ENCODE assay signal across 18 cellular contexts in genomic region chr5:36703245-36703860, GRCh38.
DNase-seq lines count a peak whose midpoint lies in the region; ATAC-seq, FAIRE-seq and TF ChIP-seq lines count a peak whose summit lies in the region.
"Had no signal": no experiment of that assay in that cellular context is flagged by ENCODE, and none has a peak within 500 bp of the region (broad histone marks: within the 10 kb centered on the region; RNA-seq: fewer than 3 reads in every experiment).

No MANE protein-coding gene starts in this region.

- H3K4me1 Mint-ChIP-seq in stimulated activated naive B cell treated with anti-CD40 and anti-IgM and Interleukin-4, amounts not matched to agents 10 μg/mL and 1 μg/mL and 100 μg/mL, for 72 hours = peaks cover 21 to 38% of the 10 kb centered on the region in 2 donors
- peaks cover 0 to 4% (median 0%) of the 10 kb centered on the region in 7 donors for H3K4me1 Mint-ChIP-seq in naive thymus-derived CD4-positive, alpha-beta T cell
- H3K4me1 Mint-ChIP-seq: immature natural killer cell had no signal

- no peak for TF ChIP-seq CTCF in K562 (IDR thresholded peaks at IDR 0.05 in 2 of 3, conservative IDR thresholded peaks at IDR 0.05 in 1 of 3; ENCODE audit: insufficient read depth in 2 of 3, low read depth in 1 of 3, low read length in 3 of 3)

- WGBS in K562 (ENCODE audit: insufficient coverage, low coverage, missing lambda C conversion rate) = 6% methylated on average over 5 of the region's 5 CpGs

- H4K20me1 ChIP-seq in K562 (replicated peaks; ENCODE audit: control insufficient read depth, insufficient read depth, low read length) = no peaks in the 10 kb centered on the region

- peaks cover 0 to 7% of the 10 kb centered on the region in 2 experiments; a peak in 2 of 5 replicates for H3K4me1 ChIP-seq in K562 (replicated peaks in 1 of 2; ENCODE audit: control insufficient read depth in 2 of 2, insufficient read depth in 2 of 2, low read length in 2 of 2)
- H3K4me1 ChIP-seq in naive thymus-derived CD4-positive, alpha-beta T cell (ENCODE audit: control insufficient read depth in 2 of 2, insufficient read depth in 2 of 2, low read length in 2 of 2) = no peaks in the 10 kb centered on the region
- H3K4me1 ChIP-seq: A549 had no signal

- peaks cover 25 to 33% of the 10 kb centered on the region in 2 donors for H3K36me3 Mint-ChIP-seq in stimulated activated naive B cell treated with anti-CD40 and anti-IgM and Interleukin-4, amounts not matched to agents 10 μg/mL and 1 μg/mL and 100 μg/mL, for 72 hours
- H3K36me3 Mint-ChIP-seq in naive thymus-derived CD4-positive, alpha-beta T cell = peaks cover 5 to 28% (median 19%) of the 10 kb centered on the region in 5 donors
- H3K36me3 Mint-ChIP-seq: type B pancreatic cell had no signal

- TF ChIP-seq RAD21 in K562 (CRISPR knock-in tag; conservative IDR thresholded peaks at IDR 0.05 in 1 of 2, IDR thresholded peaks at IDR 0.05 in 1 of 2) = no peak

- H3K27ac ChIP-seq in K562 (ENCODE audit: extremely low read depth, low read depth, low read length) = no peak overlapping the region
- H3K27ac ChIP-seq in naive thymus-derived CD4-positive, alpha-beta T cell (ENCODE audit: low read depth, low read length) = no peak overlapping the region
- H3K27ac ChIP-seq: A549 had no signal

- H3K27ac Mint-ChIP-seq in stimulated activated naive B cell treated with anti-CD40 and anti-IgM and Interleukin-4, amounts not matched to agents 10 μg/mL and 1 μg/mL and 100 μg/mL, for 72 hours = peak overlapping the region; percentile 38
- H3K27ac Mint-ChIP-seq in naive thymus-derived CD4-positive, alpha-beta T cell = no peak overlapping the region
- H3K27ac Mint-ChIP-seq: immature natural killer cell, type B pancreatic cell had no signal

- H3K9me1 ChIP-seq in K562 (ENCODE audit: control insufficient read depth, insufficient read depth, low read length) = peaks cover 2% of the 10 kb centered on the region

- H2AFZ ChIP-seq in K562 (ENCODE audit: low read depth, low read length) = no peak overlapping the region

- H3K4me2 ChIP-seq in K562 (ENCODE audit: insufficient read depth, low read length) = no peak overlapping the region; the same call in 1 of the 2 replicates
- H3K4me2 ChIP-seq: A549 had no signal

- in situ Hi-C loops in K562 (cut with MboI) = no loop called here

- FAIRE-seq in K562 (lab: Jason Lieb, UNC) = no peak
- FAIRE-seq: A549, bronchial epithelial cell, GM12892 had no signal

- POLR2A ChIA-PET in K562 (lab: Yijun Ruan, JAX) = no interaction called here
- POLR2A ChIA-PET in naive thymus-derived CD4-positive, alpha-beta T cell (lab: Charles Lee) = no interaction called here

- intact Hi-C loops in K562 (cut with micrococcal nuclease) = no loop called here
- intact Hi-C loops in left ventricle myocardium superior (cut with micrococcal nuclease) = no loop called here
- intact Hi-C loops in naive thymus-derived CD4-positive, alpha-beta T cell (cut with micrococcal nuclease) = no loop called here

- no peaks in the 10 kb centered on the region for H3K9me3 ChIP-seq in K562 (replicated peaks; ENCODE audit: control insufficient read depth, insufficient read depth, low read depth, low read length)
- H3K9me3 ChIP-seq in naive thymus-derived CD4-positive, alpha-beta T cell (ENCODE audit: control insufficient read depth in 2 of 3, low read length in 3 of 3) = no peaks in the 10 kb centered on the region

- no TSS peak for BruUV-seq in K562 (replicated peaks; lab: Mats Ljungman, UMichigan)

- no peak; the same call in 1 of the 2 replicates for TF ChIP-seq EP300 in K562 (IDR thresholded peaks at IDR 0.05; ENCODE audit: low read length)

- H3K4me3 Mint-ChIP-seq in stimulated activated naive B cell treated with anti-CD40 and anti-IgM and Interleukin-4, amounts not matched to agents 10 μg/mL and 1 μg/mL and 100 μg/mL, for 72 hours = no peak overlapping the region
- H3K4me3 Mint-ChIP-seq in naive thymus-derived CD4-positive, alpha-beta T cell = no peak overlapping the region
- H3K4me3 Mint-ChIP-seq: activated naive CD8-positive, alpha-beta T cell; activated T-cell treated with anti-CD3 and anti-CD28 coated beads, Interleukin-2, amount 50 U/mL, for 4 hours; immature natural killer cell; type B pancreatic cell had no signal

- H3K36me3 ChIP-seq in K562 (ENCODE audit: control insufficient read depth, insufficient read depth, low read length) = no peaks in the 10 kb centered on the region
- H3K36me3 ChIP-seq in naive thymus-derived CD4-positive, alpha-beta T cell (ENCODE audit: control insufficient read depth in 2 of 3, insufficient read depth in 3 of 3, low read length in 3 of 3) = no peaks in the 10 kb centered on the region

- H3K79me2 ChIP-seq in K562 (ENCODE audit: control insufficient read depth, insufficient read depth, low read length) = no peaks in the 10 kb centered on the region

- ATAC-seq in K562 (peak; percentile 82), left ventricle myocardium superior (peak; percentile 26)
- no peak for ATAC-seq in stimulated activated naive B cell treated with anti-CD40 and anti-IgM and Interleukin-4, amounts not matched to agents 10 μg/mL and 1 μg/mL and 100 μg/mL, for 72 hours (replicated peaks)
- no peak for ATAC-seq in naive thymus-derived CD4-positive, alpha-beta T cell
- ATAC-seq: A549; activated T-cell treated with anti-CD3 and anti-CD28 coated beads, Interleukin-2, amount 50 U/mL, for 4 hours had no signal

- DNase-seq in SIG-M5 treated with dmso at 0.1 percent for 504 hours (lab: John Stamatoyannopoulos, UW; ENCODE audit: unreplicated experiment) (peak; percentile 30), SIG-M5 (lab: John Stamatoyannopoulos, UW) (no peak), K562 (ENCODE audit: extremely low read depth in 1 of 4, low spot score in 3 of 4) (no peak), left ventricle myocardium superior (peak; percentile 67), epidermal melanocyte (ENCODE audit: insufficient read length, low spot score) (no peak), GOT3 (lab: John Stamatoyannopoulos, UW) (no peak)
- DNase-seq in stimulated activated naive B cell treated with anti-CD40 and anti-IgM and Interleukin-4, amounts not matched to agents 10 μg/mL and 1 μg/mL and 100 μg/mL, for 72 hours = no peak
- no peak for DNase-seq in naive thymus-derived CD4-positive, alpha-beta T cell
- DNase-seq: activated CD4-positive, alpha-beta T cell treated with anti-CD3 and anti-CD28 coated beads for 48 hours; activated T-cell treated with anti-CD3 and anti-CD28 coated beads, Interleukin-2, amount 50 U/mL, for 4 hours; immature natural killer cell; NK-92 treated with Interleukin-12 subunit alpha and Interleukin-12 subunit beta, amount 100 ng/mL, for 24 hours; T1000 had no signal

- H3K4me3 ChIP-seq in K562 = no peak overlapping the region
- no peak overlapping the region for H3K4me3 ChIP-seq in naive thymus-derived CD4-positive, alpha-beta T cell (ENCODE audit: low read length)
- H3K4me3 ChIP-seq: A549 had no signal

- CTCF ChIA-PET in K562 (lab: Yijun Ruan, JAX; ENCODE audit: low intra/inter-chr PET ratio) = no interaction called here
- CTCF ChIA-PET in naive thymus-derived CD4-positive, alpha-beta T cell (lab: Charles Lee) = no interaction called here

- H3K27me3 ChIP-seq in K562 (ENCODE audit: control insufficient read depth in 2 of 2, insufficient read depth in 2 of 2, low read length in 2 of 2) = peaks cover 0 to 4% of the 10 kb centered on the region in 2 experiments; a peak in 2 of 5 replicates
- H3K27me3 ChIP-seq in naive thymus-derived CD4-positive, alpha-beta T cell (ENCODE audit: control insufficient read depth in 2 of 2, insufficient read depth in 2 of 2, low read length in 2 of 2) = no peaks in the 10 kb centered on the region

- H3K9ac ChIP-seq in K562 (ENCODE audit: insufficient read depth in 1 of 2, low read depth in 2 of 2, low read length in 2 of 2) = no peak overlapping the region

- no peak for TF ChIP-seq POLR2A in K562 (conservative IDR thresholded peaks at IDR 0.05)

- H3K27me3 Mint-ChIP-seq in stimulated activated naive B cell treated with anti-CD40 and anti-IgM and Interleukin-4, amounts not matched to agents 10 μg/mL and 1 μg/mL and 100 μg/mL, for 72 hours = no peaks in the 10 kb centered on the region
- peaks cover 0 to 13% (median 5%) of the 10 kb centered on the region in 5 donors for H3K27me3 Mint-ChIP-seq in naive thymus-derived CD4-positive, alpha-beta T cell

- H3K9me3 Mint-ChIP-seq in stimulated activated naive B cell treated with anti-CD40 and anti-IgM and Interleukin-4, amounts not matched to agents 10 μg/mL and 1 μg/mL and 100 μg/mL, for 72 hours = peaks cover 2 to 4% of the 10 kb centered on the region in 2 donors
- peaks cover 0 to 9% (median 4%) of the 10 kb centered on the region in 11 donors for H3K9me3 Mint-ChIP-seq in naive thymus-derived CD4-positive, alpha-beta T cell

TF ChIP-seq in K562, 482 proteins besides CTCF, POLR2A, EP300 and RAD21 (continues in another document):
- no peak for TF ChIP-seq OTX1 (CRISPR knock-in tag; IDR thresholded peaks at IDR 0.05)
- TF ChIP-seq TFE3 (CRISPR knock-in tag; IDR thresholded peaks at IDR 0.05) = peak; percentile 25; the same call in 1 of the 2 replicates
- no peak for TF ChIP-seq ZNF507 (tag; conservative IDR thresholded peaks at IDR 0.05)
- TF ChIP-seq BCL6 (CRISPR knock-in tag; IDR thresholded peaks at IDR 0.05) = no peak
- TF ChIP-seq SMAD1 (IDR thresholded peaks at IDR 0.05; ENCODE audit: low read depth, low read length, partially characterized antibody) = no peak
- no peak for TF ChIP-seq DNMT1 (IDR thresholded peaks at IDR 0.05)
- TF ChIP-seq KAT2B (IDR thresholded peaks at IDR 0.05; ENCODE audit: low read depth, low read length) = no peak
- TF ChIP-seq ZNF589 (CRISPR knock-in tag; IDR thresholded peaks at IDR 0.05; ENCODE audit: low read depth) = peak; percentile 95
- TF ChIP-seq CBX8 (IDR thresholded peaks at IDR 0.05; ENCODE audit: borderline replicate concordance, extremely low read depth, low read depth, low read length, poor library complexity, severe bottlenecking) = no peak
- no peak for TF ChIP-seq ZNF785 (CRISPR knock-in tag; IDR thresholded peaks at IDR 0.05)
- TF ChIP-seq ETV6 (IDR thresholded peaks at IDR 0.05; ENCODE audit: borderline replicate concordance in 1 of 2, low read depth in 2 of 2, low read length in 1 of 2) = no peak
- TF ChIP-seq ETV6 (CRISPR knock-in tag; IDR thresholded peaks at IDR 0.05; ENCODE audit: borderline replicate concordance) = no peak

Comparison
In these comparisons a context has a peak if more than half of its experiments do, and no peak if none do; other contexts are left out.
1. DNase-seq: peak in SIG-M5 treated with dmso at 0.1 percent for 504 hours (single experiment) and left ventricle myocardium superior (single experiment); none in SIG-M5 (single experiment), K562 (0 of 4), stimulated activated naive B cell treated with anti-CD40 and anti-IgM and Interleukin-4, amounts not matched to agents 10 μg/mL and 1 μg/mL and 100 μg/mL, for 72 hours (single experiment), epidermal melanocyte (single experiment), GOT3 (single experiment) and naive thymus-derived CD4-positive, alpha-beta T cell (0 of 9).
2. ATAC-seq: peak in K562 (single experiment) and left ventricle myocardium superior (single experiment); none in stimulated activated naive B cell treated with anti-CD40 and anti-IgM and Interleukin-4, amounts not matched to agents 10 μg/mL and 1 μg/mL and 100 μg/mL, for 72 hours (0 of 2) and naive thymus-derived CD4-positive, alpha-beta T cell (single experiment).